In the genomic region with DNA sequence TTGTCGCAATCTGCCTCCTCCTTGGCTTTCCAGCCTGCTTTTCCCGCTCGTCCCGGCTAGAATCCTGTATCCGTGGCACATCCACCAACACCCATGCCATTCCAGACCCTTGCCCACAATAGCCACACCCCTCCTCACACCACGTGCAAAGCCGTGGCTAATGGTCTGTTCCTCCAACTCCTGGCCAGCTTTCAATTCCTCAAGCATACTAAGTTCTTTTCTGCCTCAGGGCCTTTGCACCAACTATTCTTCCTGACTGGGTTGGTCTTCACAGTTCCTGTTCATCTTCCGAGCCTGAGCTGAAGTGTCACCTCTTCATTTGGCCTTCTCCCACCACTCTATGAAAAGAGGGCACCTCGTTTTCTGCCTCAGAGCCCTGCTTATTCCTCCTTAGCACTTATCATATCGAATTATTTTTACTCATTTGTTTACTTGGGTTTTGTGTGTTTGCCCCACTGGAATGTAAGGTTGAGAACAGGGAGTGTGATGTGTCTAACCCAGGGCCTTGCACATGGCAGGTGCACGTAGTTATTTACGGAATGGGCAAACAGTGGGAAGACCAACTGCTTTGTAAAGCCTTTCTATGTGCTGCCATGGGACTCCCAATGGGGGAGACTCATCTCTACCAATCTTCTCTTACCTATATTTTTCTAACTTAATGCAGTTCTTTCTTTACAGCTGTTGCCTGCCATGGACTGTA, we compare ENCODE assay signal across 19 cellular contexts.
DNase-seq lines count a peak whose midpoint lies in the region; ATAC-seq and TF ChIP-seq lines count a peak whose summit lies in the region.
"Had no signal": no experiment of that assay in that cellular context is flagged by ENCODE, and none has a peak within 500 bp of the region (broad histone marks: within the 10 kb centered on the region; RNA-seq: fewer than 3 reads in every experiment).

No MANE protein-coding gene starts in this region.

- no peak for ATAC-seq in activated naive CD8-positive, alpha-beta T cell treated with anti-CD3 and anti-CD28 coated beads, Interleukin-2, amount 10 ng/mL, durations not matched to agents 7 days and 5 days (ENCODE audit: low read depth)
- ATAC-seq in WTC11, result no peak
- ATAC-seq in memory B cell (ENCODE audit: low read depth), result no peak
- no peak for ATAC-seq in stimulated activated effector memory CD8-positive, alpha-beta T cell treated with anti-CD3 and anti-CD28 coated beads, Interleukin-12 subunit alpha, Interleukin-12 subunit beta, amount 100 ng/mL, for 72 hours
- ATAC-seq: Right ventricle myocardium inferior had no signal

- POLR2A ChIA-PET in activated naive CD8-positive, alpha-beta T cell treated with anti-CD3 and anti-CD28 coated beads, Interleukin-2, amount 10 ng/mL, durations not matched to agents 7 days and 5 days (lab: Charles Lee), result no interaction called here
- POLR2A ChIA-PET in WTC11 (lab: Charles Lee), result interaction anchor here (0.6 kb wide), 2 partner anchors 14 to 32 kb away, joined by 3 read pairs; no protein-coding TSS in a partner anchor

- H3K36me3 Mint-ChIP-seq in activated naive CD8-positive, alpha-beta T cell treated with anti-CD3 and anti-CD28 coated beads, Interleukin-2, amount 10 ng/mL, durations not matched to agents 7 days and 5 days, result no peaks in the 10 kb centered on the region
- H3K36me3 Mint-ChIP-seq in activated naive CD8-positive, alpha-beta T cell treated with anti-CD3 and anti-CD28 coated beads for 36 hours, result peaks cover 4% of the 10 kb centered on the region
- H3K36me3 Mint-ChIP-seq in WTC11 (no peaks in the 10 kb centered on the region), memory B cell (no peaks in the 10 kb centered on the region)
- no peaks in the 10 kb centered on the region for H3K36me3 Mint-ChIP-seq in stimulated activated effector memory CD8-positive, alpha-beta T cell treated with anti-CD3 and anti-CD28 coated beads, Interleukin-12 subunit alpha, Interleukin-12 subunit beta, amount 100 ng/mL, for 72 hours
- H3K36me3 Mint-ChIP-seq: CD14-positive monocyte had no signal

- CTCF ChIA-PET in WTC11 (lab: Charles Lee), result interaction anchor here (0.7 kb wide), 1 partner anchor 37 kb away, joined by 3 read pairs; no protein-coding TSS in a partner anchor

- no peaks in the 10 kb centered on the region for H3K9me3 Mint-ChIP-seq in activated naive CD8-positive, alpha-beta T cell treated with anti-CD3 and anti-CD28 coated beads, Interleukin-2, amount 10 ng/mL, durations not matched to agents 7 days and 5 days
- peaks cover 2% of the 10 kb centered on the region for H3K9me3 Mint-ChIP-seq in activated naive CD8-positive, alpha-beta T cell treated with anti-CD3 and anti-CD28 coated beads for 36 hours
- H3K9me3 Mint-ChIP-seq in WTC11, result no peaks in the 10 kb centered on the region
- H3K9me3 Mint-ChIP-seq in memory B cell, result no peaks in the 10 kb centered on the region
- H3K9me3 Mint-ChIP-seq in stimulated activated effector memory CD8-positive, alpha-beta T cell treated with anti-CD3 and anti-CD28 coated beads, Interleukin-12 subunit alpha, Interleukin-12 subunit beta, amount 100 ng/mL, for 72 hours, result no peaks in the 10 kb centered on the region

- H3K4me1 Mint-ChIP-seq in activated naive CD8-positive, alpha-beta T cell treated with anti-CD3 and anti-CD28 coated beads, Interleukin-2, amount 10 ng/mL, durations not matched to agents 7 days and 5 days, result peaks cover 55% of the 10 kb centered on the region
- peaks cover 54% of the 10 kb centered on the region for H3K4me1 Mint-ChIP-seq in activated naive CD8-positive, alpha-beta T cell treated with anti-CD3 and anti-CD28 coated beads for 36 hours
- peaks cover 23% of the 10 kb centered on the region for H3K4me1 Mint-ChIP-seq in WTC11
- peaks cover 44% of the 10 kb centered on the region for H3K4me1 Mint-ChIP-seq in memory B cell
- peaks cover 56% of the 10 kb centered on the region for H3K4me1 Mint-ChIP-seq in stimulated activated effector memory CD8-positive, alpha-beta T cell treated with anti-CD3 and anti-CD28 coated beads, Interleukin-12 subunit alpha, Interleukin-12 subunit beta, amount 100 ng/mL, for 72 hours

- no peak for TF ChIP-seq CTCF in WTC11 (IDR thresholded peaks at IDR 0.05)

- no peaks in the 10 kb centered on the region for H3K27me3 Mint-ChIP-seq in activated naive CD8-positive, alpha-beta T cell treated with anti-CD3 and anti-CD28 coated beads, Interleukin-2, amount 10 ng/mL, durations not matched to agents 7 days and 5 days
- H3K27me3 Mint-ChIP-seq in activated naive CD8-positive, alpha-beta T cell treated with anti-CD3 and anti-CD28 coated beads for 36 hours, result no peaks in the 10 kb centered on the region
- no peaks in the 10 kb centered on the region for H3K27me3 Mint-ChIP-seq in WTC11 (ENCODE audit: low read depth)
- no peaks in the 10 kb centered on the region for H3K27me3 Mint-ChIP-seq in memory B cell

- DNase-seq in activated naive CD8-positive, alpha-beta T cell treated with anti-CD3 and anti-CD28 coated beads, Interleukin-2, amount 10 ng/mL, durations not matched to agents 7 days and 5 days, result no peak
- DNase-seq in activated naive CD8-positive, alpha-beta T cell treated with anti-CD3 and anti-CD28 coated beads for 36 hours, result no peak
- DNase-seq in WTC11 (ENCODE audit: low spot score) (no peak), memory B cell (ENCODE audit: low spot score in 2 of 2) (no peak), NCI-H2196 (lab: John Stamatoyannopoulos, UW; ENCODE audit: unreplicated experiment) (no peak)
- no peak for DNase-seq in stimulated activated effector memory CD8-positive, alpha-beta T cell treated with anti-CD3 and anti-CD28 coated beads, Interleukin-12 subunit alpha, Interleukin-12 subunit beta, amount 100 ng/mL, for 72 hours (ENCODE audit: low spot score in 2 of 2)
- DNase-seq in activated CD4-positive, alpha-beta T cell treated with anti-CD3 and anti-CD28 coated beads, Interleukin-2, amount 50 U/mL, for 1 hour, result no peak
- DNase-seq: DMS53, GDM1, IMR-90, NCI-H1105, NCI-H1694 treated with DMSO at 0.1 percent for 48 hours, NCI-H2081 treated with DMSO at 0.1 percent for 48 hours, NCI-H2171 treated with DMSO at 0.1 percent for 48 hours, NCI-H446, NCI-H526, OCI-M1 had no signal

- no peak overlapping the region for H3K4me3 Mint-ChIP-seq in activated naive CD8-positive, alpha-beta T cell treated with anti-CD3 and anti-CD28 coated beads, Interleukin-2, amount 10 ng/mL, durations not matched to agents 7 days and 5 days
- H3K4me3 Mint-ChIP-seq in activated naive CD8-positive, alpha-beta T cell treated with anti-CD3 and anti-CD28 coated beads for 36 hours, result no peak overlapping the region
- no peak overlapping the region for H3K4me3 Mint-ChIP-seq in WTC11
- H3K4me3 Mint-ChIP-seq in memory B cell, result no peak overlapping the region
- H3K4me3 Mint-ChIP-seq in stimulated activated effector memory CD8-positive, alpha-beta T cell treated with anti-CD3 and anti-CD28 coated beads, Interleukin-12 subunit alpha, Interleukin-12 subunit beta, amount 100 ng/mL, for 72 hours, result no peak overlapping the region
- H3K4me3 Mint-ChIP-seq: CD14-positive monocyte had no signal

- H3K27ac Mint-ChIP-seq in activated naive CD8-positive, alpha-beta T cell treated with anti-CD3 and anti-CD28 coated beads, Interleukin-2, amount 10 ng/mL, durations not matched to agents 7 days and 5 days, result peak overlapping the region; percentile 53
- no peak overlapping the region for H3K27ac Mint-ChIP-seq in activated naive CD8-positive, alpha-beta T cell treated with anti-CD3 and anti-CD28 coated beads for 36 hours
- peak overlapping the region; percentile 5; the same call in 1 of the 2 replicates for H3K27ac Mint-ChIP-seq in WTC11
- peak overlapping the region; percentile 79 for H3K27ac Mint-ChIP-seq in memory B cell
- peak overlapping the region; percentile 10 for H3K27ac Mint-ChIP-seq in stimulated activated effector memory CD8-positive, alpha-beta T cell treated with anti-CD3 and anti-CD28 coated beads, Interleukin-12 subunit alpha, Interleukin-12 subunit beta, amount 100 ng/mL, for 72 hours
- H3K27ac Mint-ChIP-seq: CD14-positive monocyte had no signal

TF ChIP-seq in WTC11, 78 proteins besides CTCF, POLR2A, EP300 and RAD21:
- TF ChIP-seq TCF7 (CRISPR knock-in tag; IDR thresholded peaks at IDR 0.05; ENCODE audit: low read depth) (no peak), GTF2I (CRISPR knock-in tag; conservative IDR thresholded peaks at IDR 0.05) (0 out of 2 replicates have a peak, but pooled peaks have one; percentile 16)
TF ChIP-seq in WTC11: peak in this region for 1.
